In the genomic region with DNA sequence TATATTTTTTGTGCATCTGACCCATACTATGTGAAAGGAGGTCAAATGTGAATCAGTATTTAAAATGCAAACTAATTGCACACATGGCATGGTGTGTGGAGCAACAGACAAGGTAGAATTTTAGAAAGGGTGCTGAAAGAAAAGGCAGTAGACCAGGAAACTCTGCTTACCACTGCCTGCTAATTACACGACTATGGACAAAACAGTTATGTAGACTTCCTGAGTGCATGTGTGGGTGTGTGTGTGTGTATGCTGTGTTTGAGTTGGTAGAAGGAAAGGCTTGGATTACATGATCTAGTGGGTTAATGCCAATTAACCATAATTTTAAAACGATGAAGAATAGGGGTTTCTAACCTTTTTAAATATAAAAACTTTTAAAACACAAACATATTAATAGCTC, we compare ENCODE assay signal across 23 cellular contexts.
"Had no signal": no experiment of that assay in that cellular context is flagged by ENCODE, and none has a peak within 500 bp of the region (broad histone marks: within the 10 kb centered on the region; RNA-seq: fewer than 3 reads in every experiment).

No MANE protein-coding gene starts in this region.

- H3K4me1 ChIP-seq: esophagus squamous epithelium, gastroesophageal sphincter, left ventricle myocardium inferior, lower lobe of right lung, prostate gland, spleen, testis, tibial nerve, upper lobe of right lung, vagina had no signal

- H3K36me3 ChIP-seq: esophagus squamous epithelium, gastroesophageal sphincter, left ventricle myocardium inferior, lower lobe of right lung, neural progenitor cell, ovary, prostate gland, spleen, tibial nerve, upper lobe of right lung, vagina had no signal

- ATAC-seq: gastroesophageal sphincter; lower lobe of right lung; natural killer cell treated with Interleukin-12 subunit alpha and Interleukin-12 subunit beta and Interleukin-15 and Interleukin-18, amount 100 ng/mL, for 72 hours; sciatic nerve; stimulated activated naive B cell treated with anti-CD40 and anti-IgM and Interleukin-4, amounts not matched to agents 10 μg/mL and 1 μg/mL and 100 μg/mL, for 72 hours; stimulated activated naive CD8-positive, alpha-beta T cell treated with anti-CD3 and anti-CD28 coated beads, Interleukin-15, amount 100 ng/mL, for 72 hours; upper lobe of right lung had no signal

- H3K27ac ChIP-seq: esophagus squamous epithelium, gastroesophageal sphincter, left ventricle myocardium inferior, lower lobe of right lung, neural progenitor cell, ovary, prostate gland, spleen, testis, tibial nerve, upper lobe of right lung, vagina had no signal

- DNase-seq: dermis blood vessel endothelial cell; esophagus squamous epithelium; foreskin fibroblast; glutamatergic neuron; islet precursor cell; left ventricle myocardium inferior; lower lobe of right lung; nucleus accumbens; ovary; spleen; stimulated activated CD4-positive, alpha-beta T cell treated with anti-CD3 and anti-CD28 coated beads, Interleukin-2, amount 100 ng/mL, for 24 hours; stimulated activated CD4-positive, alpha-beta T cell treated with anti-CD3 and anti-CD28 coated beads, Interleukin-4, amount 100 ng/mL, for 4 hours; stimulated activated naive B cell treated with anti-CD40 and anti-IgM and Interleukin-4, amounts not matched to agents 10 μg/mL and 1 μg/mL and 100 μg/mL, for 72 hours; stimulated activated naive CD8-positive, alpha-beta T cell treated with anti-CD3 and anti-CD28 coated beads, Interleukin-15, amount 100 ng/mL, for 72 hours; testis; upper lobe of right lung had no signal

- H3K27me3 ChIP-seq: esophagus squamous epithelium, gastroesophageal sphincter, neural progenitor cell, ovary, spleen, testis, tibial nerve, upper lobe of right lung, vagina had no signal

- H3K4me3 ChIP-seq: esophagus squamous epithelium, gastroesophageal sphincter, left ventricle myocardium inferior, lower lobe of right lung, neural progenitor cell, ovary, prostate gland, spleen, testis, tibial nerve, upper lobe of right lung, vagina had no signal

- H3K9me3 ChIP-seq: esophagus squamous epithelium, gastroesophageal sphincter, left ventricle myocardium inferior, lower lobe of right lung, ovary, prostate gland, testis, tibial nerve, upper lobe of right lung, vagina had no signal
